ENCODE assay signal across 2 cellular contexts in the genomic region with DNA sequence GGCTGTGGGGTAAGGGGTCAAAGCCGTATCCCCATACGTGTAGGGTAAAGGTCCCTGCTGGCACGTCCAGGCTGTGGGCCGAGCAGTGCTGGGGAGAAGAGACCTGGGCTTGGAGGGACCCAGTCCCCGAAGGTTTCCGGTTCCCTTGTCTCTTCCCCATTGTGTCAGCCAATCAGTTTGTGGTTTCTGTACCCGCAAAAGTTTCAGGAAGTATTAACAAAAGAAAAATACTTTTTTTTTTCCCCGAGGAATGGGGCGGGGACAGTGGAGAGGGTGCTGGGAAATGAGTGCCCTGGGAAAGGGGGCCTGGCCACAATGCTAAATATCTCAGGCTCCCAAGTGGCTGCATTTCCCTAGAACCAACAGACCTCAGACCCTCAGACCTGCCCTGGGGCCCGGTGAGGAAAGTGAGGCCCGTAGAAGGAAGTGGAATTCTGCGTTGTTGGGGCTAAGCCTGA.
TF ChIP-seq lines count a peak whose summit lies in the region.

No MANE protein-coding gene starts in this region.

TF ChIP-seq in HepG2, 621 proteins besides CTCF, POLR2A, EP300 and RAD21:
- no peak for TF ChIP-seq ZEB1 (IDR thresholded peaks at IDR 0.05; ENCODE audit: insufficient replicate concordance, low read depth)
- TF ChIP-seq ZNF709 (CRISPR knock-in tag; IDR thresholded peaks at IDR 0.05): no peak
- TF ChIP-seq KMT2A (CRISPR knock-in tag; IDR thresholded peaks at IDR 0.05): no peak
- no peak for TF ChIP-seq ZNF282 (IDR thresholded peaks at IDR 0.05; ENCODE audit: partially characterized antibody)
- TF ChIP-seq MEF2D (CRISPR knock-in tag; IDR thresholded peaks at IDR 0.05): no peak
- no peak for TF ChIP-seq EHMT2 (IDR thresholded peaks at IDR 0.05; ENCODE audit: borderline replicate concordance, low read depth, low read length)
- no peak for TF ChIP-seq ZNF550 (CRISPR knock-in tag; IDR thresholded peaks at IDR 0.05; ENCODE audit: borderline replicate concordance)
- TF ChIP-seq ZNF790 (CRISPR knock-in tag; IDR thresholded peaks at IDR 0.05; ENCODE audit: borderline replicate concordance): no peak

TF ChIP-seq in H1, 55 proteins besides CTCF, POLR2A, EP300 and RAD21:
- TF ChIP-seq BACH1 (IDR thresholded peaks at IDR 0.05; ENCODE audit: low read length) (no peak), FOSL1 (IDR thresholded peaks at IDR 0.05; ENCODE audit: insufficient read depth, low read depth, low read length) (no peak), GTF2F1 (IDR thresholded peaks at IDR 0.05; ENCODE audit: borderline replicate concordance, low read depth, low read length) (no peak), GABPA (IDR thresholded peaks at IDR 0.05; ENCODE audit: borderline replicate concordance, insufficient read depth, low read length) (no peak), TAF1 (IDR thresholded peaks at IDR 0.05; ENCODE audit: low read depth, low read length) (no peak), HDAC6 (IDR thresholded peaks at IDR 0.05; ENCODE audit: low read depth, low read length) (no peak), SAP30 (IDR thresholded peaks at IDR 0.05; ENCODE audit: insufficient read depth, insufficient replicate concordance, low read length) (no peak)
- TF ChIP-seq, protein P1, sequence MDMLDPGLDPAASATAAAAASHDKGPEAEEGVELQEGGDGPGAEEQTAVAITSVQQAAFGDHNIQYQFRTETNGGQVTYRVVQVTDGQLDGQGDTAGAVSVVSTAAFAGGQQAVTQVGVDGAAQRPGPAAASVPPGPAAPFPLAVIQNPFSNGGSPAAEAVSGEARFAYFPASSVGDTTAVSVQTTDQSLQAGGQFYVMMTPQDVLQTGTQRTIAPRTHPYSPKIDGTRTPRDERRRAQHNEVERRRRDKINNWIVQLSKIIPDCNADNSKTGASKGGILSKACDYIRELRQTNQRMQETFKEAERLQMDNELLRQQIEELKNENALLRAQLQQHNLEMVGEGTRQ (IDR thresholded peaks at IDR 0.05; ENCODE audit: low read length): no peak
